In the genomic region with DNA sequence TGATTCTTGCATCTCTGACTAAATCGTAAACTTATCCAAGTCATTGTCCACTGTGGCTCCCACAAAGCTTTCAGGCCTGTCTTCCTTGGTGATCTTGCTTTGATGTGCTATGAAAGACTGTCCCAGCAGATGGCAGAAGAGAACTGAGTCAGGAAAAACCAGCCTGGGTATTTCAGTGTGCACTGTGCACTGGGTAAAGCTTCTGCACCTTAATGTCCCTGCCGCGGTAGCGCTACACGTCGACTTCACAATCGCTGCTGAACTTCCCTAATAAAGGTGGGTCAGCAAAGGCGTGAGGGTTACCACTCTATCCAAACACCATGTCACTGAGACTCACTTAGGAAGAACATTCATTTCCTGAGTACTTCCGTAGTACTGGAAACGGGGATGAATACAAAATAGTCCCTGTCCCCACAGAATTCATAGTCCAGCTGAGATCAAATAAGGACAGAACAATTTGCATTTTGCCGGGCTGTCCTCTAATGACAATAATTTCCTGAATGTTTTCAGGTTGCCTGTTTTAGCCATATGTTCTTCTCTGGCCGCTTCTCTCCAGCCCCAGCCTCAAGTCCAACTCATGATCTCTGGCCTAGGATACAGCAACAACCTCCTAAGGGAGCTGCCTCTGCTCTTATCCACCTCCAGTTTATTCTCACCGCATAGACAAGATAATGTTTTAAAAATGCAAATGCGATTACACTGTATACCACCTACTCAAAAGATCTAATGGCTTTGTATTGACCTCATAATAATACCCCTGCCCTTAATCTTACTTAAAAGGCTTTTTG, we compare ENCODE assay signal across 8 cellular contexts.
A peak's percentile ranks its signal among the peaks of the same experiment; 100 is the strongest.
DNase-seq lines count a peak whose midpoint lies in the region; ATAC-seq, FAIRE-seq and TF ChIP-seq lines count a peak whose summit lies in the region.

No MANE protein-coding gene starts in this region.

- H3K9me3 ChIP-seq in GM23248 (ENCODE audit: low read depth) (no peaks in the 10 kb centered on the region), trophoblast cell (ENCODE audit: insufficient read depth, low read depth, low read length) (no peaks in the 10 kb centered on the region), upper lobe of right lung (no peaks in the 10 kb centered on the region)

- H3K36me3 ChIP-seq in GM23248 (ENCODE audit: low read depth) (no peaks in the 10 kb centered on the region), trophoblast cell (ENCODE audit: control insufficient read depth in 1 of 2, insufficient read depth in 2 of 2, low read length in 2 of 2) (no peaks in the 10 kb centered on the region), upper lobe of right lung (no peaks in the 10 kb centered on the region)

- no peaks in the 10 kb centered on the region for H3K79me2 ChIP-seq in GM23248 (ENCODE audit: insufficient read depth)
- H3K79me2 ChIP-seq in trophoblast cell (ENCODE audit: control insufficient read depth, insufficient read depth, low read length, poor library complexity): no peaks in the 10 kb centered on the region

- H3K14ac ChIP-seq in trophoblast cell (ENCODE audit: low read length): no peak overlapping the region

- H3K4ac ChIP-seq in trophoblast cell (ENCODE audit: low read depth, low read length): no peak overlapping the region

- in situ Hi-C loops in GM23248 (cut with MboI): loop anchor here (25.0 kb wide), 1 partner anchor 335 kb away; no protein-coding TSS in a partner anchor

- DNase-seq in GM23248 (peak; percentile 81), SHP77 treated with DMSO at 0.1 percent for 48 hours (lab: John Stamatoyannopoulos, UW) (peak; percentile 31), globus pallidus (ENCODE audit: low spot score) (peak; percentile 64), trophoblast cell (peak; percentile 72 to 86), upper lobe of right lung (no peak)
- DNase-seq in activated naive CD4-positive, alpha-beta T cell treated with Interleukin-2 at 50 U/mL for 16 hours: peak; percentile 68

- peak; percentile 97 for ATAC-seq in upper lobe of right lung

- H3K23ac ChIP-seq in trophoblast cell (ENCODE audit: low read length): no peak overlapping the region

- H3K27me3 ChIP-seq in GM23248 (replicated peaks; ENCODE audit: insufficient read depth) (no peaks in the 10 kb centered on the region), trophoblast cell (ENCODE audit: insufficient read depth, low read length) (no peaks in the 10 kb centered on the region), upper lobe of right lung (no peaks in the 10 kb centered on the region)

- H4K8ac ChIP-seq in trophoblast cell (ENCODE audit: low read depth, low read length): no peak overlapping the region

- H3K9me2 ChIP-seq in GM23248 (ENCODE audit: insufficient read depth): no peaks in the 10 kb centered on the region

- intact Hi-C loops in upper lobe of right lung (cut with DNase I): no loop called here

- H3K4me3 ChIP-seq in GM23248 (peak overlapping the region; percentile 68), trophoblast cell (ENCODE audit: low read depth, low read length) (no peak overlapping the region), upper lobe of right lung (peak overlapping the region; percentile 33)

- H3K79me1 ChIP-seq in trophoblast cell (ENCODE audit: low read length): no peaks in the 10 kb centered on the region

- no peaks in the 10 kb centered on the region for H3K4me1 ChIP-seq in GM23248 (ENCODE audit: insufficient read depth)
- no peaks in the 10 kb centered on the region for H3K4me1 ChIP-seq in trophoblast cell (ENCODE audit: control insufficient read depth in 1 of 2, insufficient read depth in 2 of 2, low read length in 2 of 2)
- peaks cover 7% of the 10 kb centered on the region for H3K4me1 ChIP-seq in upper lobe of right lung

- peak; percentile 97 for FAIRE-seq in G401.6 (lab: Jason Lieb, UNC)

- H2AK5ac ChIP-seq in trophoblast cell (ENCODE audit: low read length): no peak overlapping the region

- no peak overlapping the region for H3K18ac ChIP-seq in trophoblast cell (ENCODE audit: low read length)

- H4K20me1 ChIP-seq in GM23248 (ENCODE audit: insufficient read depth): no peaks in the 10 kb centered on the region

- no peak overlapping the region for H2BK5ac ChIP-seq in trophoblast cell (ENCODE audit: low read depth, low read length, poor library complexity)

- no peaks in the 10 kb centered on the region for H3F3A ChIP-seq in GM23248 (ENCODE audit: insufficient read depth)

- H2BK12ac ChIP-seq in trophoblast cell (ENCODE audit: low read length): no peak overlapping the region

- no peak overlapping the region for H4K91ac ChIP-seq in trophoblast cell (ENCODE audit: low read depth, low read length)

- WGBS in GM23248 (ENCODE audit: low coverage in 1 of 2, low lambda C conversion rate in 2 of 2, missing lambda C conversion rate in 2 of 2), 2 experiments: 19 to 20% methylated on average over 14 of the region's 14 CpGs
- WGBS in trophoblast cell (ENCODE audit: extremely low coverage, insufficient coverage, insufficient read length): no CpG with 5 or more reads among the region's 14 CpGs

- TF ChIP-seq CTCF in LNCAP (IDR thresholded peaks at IDR 0.05) (peak; percentile 77), upper lobe of right lung (IDR thresholded peaks at IDR 0.05) (peak; percentile 74)

- peak overlapping the region; percentile 86 for H2AFZ ChIP-seq in GM23248
- no peak overlapping the region for H2AFZ ChIP-seq in trophoblast cell (ENCODE audit: insufficient read depth, low read length, poor library complexity)

- H4K12ac ChIP-seq in trophoblast cell (ENCODE audit: low read depth, low read length): no peak overlapping the region

- H3K4me2 ChIP-seq in GM23248 (ENCODE audit: unreplicated experiment) (peak overlapping the region; percentile 80), trophoblast cell (ENCODE audit: low read length) (no peak overlapping the region)

- H3K9ac ChIP-seq in GM23248: 0 out of 2 replicates have a peak overlapping the region, but pooled peaks have one; percentile 34
- H3K9ac ChIP-seq in trophoblast cell (ENCODE audit: low read length): no peak overlapping the region

- H3K27ac ChIP-seq in GM23248 (no peak overlapping the region), trophoblast cell (ENCODE audit: low read depth, low read length) (no peak overlapping the region), upper lobe of right lung (no peak overlapping the region)

- H2BK120ac ChIP-seq in trophoblast cell (ENCODE audit: insufficient read depth, low read length, poor library complexity): no peak overlapping the region
